ENCODE assay signal across 1 cellular context in the genomic region with DNA sequence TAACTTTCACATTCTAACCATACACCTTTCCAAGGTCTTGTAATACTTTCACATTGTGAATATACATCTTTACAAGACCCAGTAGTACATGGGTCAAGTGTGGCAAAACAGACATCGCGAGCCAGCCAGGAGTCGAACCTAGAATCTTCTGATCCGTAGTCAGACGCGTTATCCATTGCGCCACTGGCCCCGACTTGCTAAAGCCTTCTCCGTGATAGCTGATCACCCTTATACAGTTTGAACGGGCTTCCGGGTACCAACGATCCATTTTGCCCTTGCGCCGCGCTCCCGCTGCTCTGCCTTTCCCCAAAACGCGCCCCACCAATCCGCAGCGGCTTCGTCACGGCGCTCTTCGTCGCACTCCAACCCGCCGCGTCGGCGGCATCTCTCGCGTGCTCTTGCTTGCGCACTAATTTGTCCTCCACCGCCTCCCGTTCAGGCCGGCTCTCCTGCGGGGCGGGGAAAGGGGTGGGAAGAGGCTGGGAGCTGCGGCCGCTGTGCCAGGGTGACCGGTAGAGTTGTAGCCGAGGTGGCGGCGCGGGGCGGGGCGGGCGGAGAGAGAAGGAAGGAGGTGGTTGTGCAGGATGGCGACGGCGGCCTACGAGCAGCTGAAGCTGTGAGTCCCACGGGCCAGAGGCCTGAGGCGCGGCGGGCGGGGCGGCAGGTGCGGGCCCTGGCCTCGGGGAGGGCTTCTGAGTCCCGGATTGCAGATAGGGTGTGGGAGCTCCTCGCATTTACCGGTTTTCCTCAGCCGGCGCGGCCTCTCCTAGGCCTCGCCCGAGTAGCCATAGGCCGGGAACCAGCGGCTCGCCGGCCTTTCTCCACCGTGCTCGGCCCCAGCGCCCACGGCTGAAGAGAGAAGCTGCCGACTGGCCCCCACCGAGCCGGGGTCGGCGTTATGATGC.
TF ChIP-seq lines count a peak whose summit lies in the region.

A gene with protein sequence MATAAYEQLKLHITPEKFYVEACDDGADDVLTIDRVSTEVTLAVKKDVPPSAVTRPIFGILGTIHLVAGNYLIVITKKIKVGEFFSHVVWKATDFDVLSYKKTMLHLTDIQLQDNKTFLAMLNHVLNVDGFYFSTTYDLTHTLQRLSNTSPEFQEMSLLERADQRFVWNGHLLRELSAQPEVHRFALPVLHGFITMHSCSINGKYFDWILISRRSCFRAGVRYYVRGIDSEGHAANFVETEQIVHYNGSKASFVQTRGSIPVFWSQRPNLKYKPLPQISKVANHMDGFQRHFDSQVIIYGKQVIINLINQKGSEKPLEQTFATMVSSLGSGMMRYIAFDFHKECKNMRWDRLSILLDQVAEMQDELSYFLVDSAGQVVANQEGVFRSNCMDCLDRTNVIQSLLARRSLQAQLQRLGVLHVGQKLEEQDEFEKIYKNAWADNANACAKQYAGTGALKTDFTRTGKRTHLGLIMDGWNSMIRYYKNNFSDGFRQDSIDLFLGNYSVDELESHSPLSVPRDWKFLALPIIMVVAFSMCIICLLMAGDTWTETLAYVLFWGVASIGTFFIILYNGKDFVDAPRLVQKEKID (plus strand): TSS at position 515 of the 905 bp plus-strand sequence. CDS start 70 bp downstream, at position 585.

TF ChIP-seq in HepG2, 621 proteins besides CTCF, POLR2A, EP300 and RAD21 (continued from another document):
- TF ChIP-seq, protein P1, sequence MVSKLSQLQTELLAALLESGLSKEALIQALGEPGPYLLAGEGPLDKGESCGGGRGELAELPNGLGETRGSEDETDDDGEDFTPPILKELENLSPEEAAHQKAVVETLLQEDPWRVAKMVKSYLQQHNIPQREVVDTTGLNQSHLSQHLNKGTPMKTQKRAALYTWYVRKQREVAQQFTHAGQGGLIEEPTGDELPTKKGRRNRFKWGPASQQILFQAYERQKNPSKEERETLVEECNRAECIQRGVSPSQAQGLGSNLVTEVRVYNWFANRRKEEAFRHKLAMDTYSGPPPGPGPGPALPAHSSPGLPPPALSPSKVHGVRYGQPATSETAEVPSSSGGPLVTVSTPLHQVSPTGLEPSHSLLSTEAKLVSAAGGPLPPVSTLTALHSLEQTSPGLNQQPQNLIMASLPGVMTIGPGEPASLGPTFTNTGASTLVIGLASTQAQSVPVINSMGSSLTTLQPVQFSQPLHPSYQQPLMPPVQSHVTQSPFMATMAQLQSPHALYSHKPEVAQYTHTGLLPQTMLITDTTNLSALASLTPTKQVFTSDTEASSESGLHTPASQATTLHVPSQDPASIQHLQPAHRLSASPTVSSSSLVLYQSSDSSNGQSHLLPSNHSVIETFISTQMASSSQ (IDR thresholded peaks at IDR 0.05; ENCODE audit: low read depth): peak; percentile 58
- TF ChIP-seq, protein P1 (CRISPR knock-in tag; IDR thresholded peaks at IDR 0.05; ENCODE audit: borderline replicate concordance): peak; percentile 62; the same call in 1 of the 2 replicates
- TF ChIP-seq KLF6 (CRISPR knock-in tag; IDR thresholded peaks at IDR 0.05) (peak; percentile 76), RNF2 (conservative IDR thresholded peaks at IDR 0.05; ENCODE audit: low read depth) (peak; percentile 37; the same call in 1 of the 2 replicates), ZNF121 (CRISPR knock-in tag; IDR thresholded peaks at IDR 0.05) (peak; percentile 41; the same call in 1 of the 2 replicates), ZNF207 (IDR thresholded peaks at IDR 0.05; ENCODE audit: borderline replicate concordance) (no peak), IKZF4 (CRISPR knock-in tag; IDR thresholded peaks at IDR 0.05; ENCODE audit: borderline replicate concordance, low read depth, not compliant biosample characterization) (peak; percentile 90), SP5 (CRISPR knock-in tag; IDR thresholded peaks at IDR 0.05; ENCODE audit: borderline replicate concordance, low read depth) (peak; percentile 86), ZNF138 (CRISPR knock-in tag; IDR thresholded peaks at IDR 0.05; ENCODE audit: low read depth) (peak; percentile 83; the same call in 1 of the 2 replicates), ZSCAN22 (CRISPR knock-in tag; IDR thresholded peaks at IDR 0.05) (peak; percentile 31; the same call in 1 of the 2 replicates), HOXA3 (CRISPR knock-in tag; IDR thresholded peaks at IDR 0.05) (peak; percentile 96), ZNF766 (CRISPR knock-in tag; IDR thresholded peaks at IDR 0.05; ENCODE audit: borderline replicate concordance) (peak; percentile 89; the same call in 1 of the 2 replicates), WIZ (CRISPR knock-in tag; IDR thresholded peaks at IDR 0.05) (peak; percentile 47; the same call in 1 of the 2 replicates), YEATS2 (CRISPR knock-in tag; IDR thresholded peaks at IDR 0.05; ENCODE audit: borderline replicate concordance) (peak; percentile 94), AKAP8 (CRISPR knock-in tag; IDR thresholded peaks at IDR 0.05) (peak; percentile 31; the same call in 1 of the 2 replicates), NCOA2 (CRISPR knock-in tag; IDR thresholded peaks at IDR 0.05) (peak; percentile 24; the same call in 1 of the 2 replicates), ZC3H13 (CRISPR knock-in tag; IDR thresholded peaks at IDR 0.05) (peak; percentile 12), KDM3A (CRISPR knock-in tag; IDR thresholded peaks at IDR 0.05; ENCODE audit: low read depth) (peak; percentile 88), ZNF101 (CRISPR knock-in tag; IDR thresholded peaks at IDR 0.05; ENCODE audit: borderline replicate concordance, low read depth) (no peak)
- TF ChIP-seq, protein P2, sequence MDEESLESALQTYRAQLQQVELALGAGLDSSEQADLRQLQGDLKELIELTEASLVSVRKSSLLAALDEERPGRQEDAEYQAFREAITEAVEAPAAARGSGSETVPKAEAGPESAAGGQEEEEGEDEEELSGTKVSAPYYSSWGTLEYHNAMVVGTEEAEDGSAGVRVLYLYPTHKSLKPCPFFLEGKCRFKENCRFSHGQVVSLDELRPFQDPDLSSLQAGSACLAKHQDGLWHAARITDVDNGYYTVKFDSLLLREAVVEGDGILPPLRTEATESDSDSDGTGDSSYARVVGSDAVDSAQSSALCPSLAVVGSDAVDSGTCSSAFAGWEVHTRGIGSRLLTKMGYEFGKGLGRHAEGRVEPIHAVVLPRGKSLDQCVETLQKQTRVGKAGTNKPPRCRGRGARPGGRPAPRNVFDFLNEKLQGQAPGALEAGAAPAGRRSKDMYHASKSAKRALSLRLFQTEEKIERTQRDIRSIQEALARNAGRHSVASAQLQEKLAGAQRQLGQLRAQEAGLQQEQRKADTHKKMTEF (CRISPR knock-in tag; IDR thresholded peaks at IDR 0.05): peak; percentile 97
- TF ChIP-seq, protein P3, sequence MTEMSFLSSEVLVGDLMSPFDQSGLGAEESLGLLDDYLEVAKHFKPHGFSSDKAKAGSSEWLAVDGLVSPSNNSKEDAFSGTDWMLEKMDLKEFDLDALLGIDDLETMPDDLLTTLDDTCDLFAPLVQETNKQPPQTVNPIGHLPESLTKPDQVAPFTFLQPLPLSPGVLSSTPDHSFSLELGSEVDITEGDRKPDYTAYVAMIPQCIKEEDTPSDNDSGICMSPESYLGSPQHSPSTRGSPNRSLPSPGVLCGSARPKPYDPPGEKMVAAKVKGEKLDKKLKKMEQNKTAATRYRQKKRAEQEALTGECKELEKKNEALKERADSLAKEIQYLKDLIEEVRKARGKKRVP (CRISPR knock-in tag; IDR thresholded peaks at IDR 0.05): peak in 1 of 2 experiments; percentile 76; a peak in 2 of 4 replicates
- TF ChIP-seq, protein P4, sequence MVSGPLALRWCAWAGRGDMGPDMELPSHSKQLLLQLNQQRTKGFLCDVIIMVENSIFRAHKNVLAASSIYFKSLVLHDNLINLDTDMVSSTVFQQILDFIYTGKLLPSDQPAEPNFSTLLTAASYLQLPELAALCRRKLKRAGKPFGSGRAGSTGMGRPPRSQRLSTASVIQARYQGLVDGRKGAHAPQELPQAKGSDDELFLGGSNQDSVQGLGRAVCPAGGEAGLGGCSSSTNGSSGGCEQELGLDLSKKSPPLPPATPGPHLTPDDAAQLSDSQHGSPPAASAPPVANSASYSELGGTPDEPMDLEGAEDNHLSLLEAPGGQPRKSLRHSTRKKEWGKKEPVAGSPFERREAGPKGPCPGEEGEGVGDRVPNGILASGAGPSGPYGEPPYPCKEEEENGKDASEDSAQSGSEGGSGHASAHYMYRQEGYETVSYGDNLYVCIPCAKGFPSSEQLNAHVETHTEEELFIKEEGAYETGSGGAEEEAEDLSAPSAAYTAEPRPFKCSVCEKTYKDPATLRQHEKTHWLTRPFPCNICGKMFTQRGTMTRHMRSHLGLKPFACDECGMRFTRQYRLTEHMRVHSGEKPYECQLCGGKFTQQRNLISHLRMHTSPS (CRISPR knock-in tag; IDR thresholded peaks at IDR 0.05; ENCODE audit: low read depth): peak; percentile 67; the same call in 1 of the 2 replicates
